1 cellular context compared by ENCODE assay signal in the genomic region with DNA sequence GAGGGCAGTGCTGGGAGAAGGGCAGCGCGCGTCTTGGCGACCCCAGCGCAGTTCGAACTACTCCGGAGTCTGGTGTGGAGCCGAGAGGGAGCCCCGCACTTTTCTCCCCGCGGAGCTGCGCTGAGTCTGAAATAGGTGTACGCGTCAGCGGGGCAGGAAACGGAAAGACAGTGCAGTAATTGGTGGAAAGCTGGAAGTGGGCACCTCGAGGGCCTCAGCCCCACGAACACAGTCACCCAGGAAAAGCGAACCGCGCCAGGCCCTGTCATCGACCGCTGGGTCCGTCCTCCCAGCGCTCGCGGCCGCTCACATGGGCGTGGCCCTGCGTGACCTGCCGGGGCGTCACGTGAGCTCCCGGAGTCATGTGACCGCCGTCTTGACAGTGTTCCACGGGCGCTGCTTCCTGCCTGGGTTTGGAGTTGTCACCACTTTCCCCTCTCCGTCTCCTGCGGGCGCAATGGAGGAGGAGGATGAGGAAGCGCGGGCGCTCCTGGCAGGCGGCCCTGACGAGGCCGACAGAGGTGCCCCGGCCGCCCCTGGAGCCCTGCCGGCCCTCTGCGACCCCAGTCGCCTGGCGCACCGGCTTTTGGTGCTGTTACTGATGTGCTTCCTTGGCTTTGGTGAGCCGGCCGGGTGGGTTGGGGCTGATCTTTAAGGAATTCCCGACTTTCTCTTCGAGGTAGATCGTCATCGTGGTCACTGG.
TF ChIP-seq lines count a peak whose summit lies in the region.

A gene with protein sequence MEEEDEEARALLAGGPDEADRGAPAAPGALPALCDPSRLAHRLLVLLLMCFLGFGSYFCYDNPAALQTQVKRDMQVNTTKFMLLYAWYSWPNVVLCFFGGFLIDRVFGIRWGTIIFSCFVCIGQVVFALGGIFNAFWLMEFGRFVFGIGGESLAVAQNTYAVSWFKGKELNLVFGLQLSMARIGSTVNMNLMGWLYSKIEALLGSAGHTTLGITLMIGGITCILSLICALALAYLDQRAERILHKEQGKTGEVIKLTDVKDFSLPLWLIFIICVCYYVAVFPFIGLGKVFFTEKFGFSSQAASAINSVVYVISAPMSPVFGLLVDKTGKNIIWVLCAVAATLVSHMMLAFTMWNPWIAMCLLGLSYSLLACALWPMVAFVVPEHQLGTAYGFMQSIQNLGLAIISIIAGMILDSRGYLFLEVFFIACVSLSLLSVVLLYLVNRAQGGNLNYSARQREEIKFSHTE (plus strand): TSS at position 359 of the 703 bp plus-strand sequence. CDS start 99 bp downstream, at position 458.

TF ChIP-seq in K562, 482 proteins besides CTCF, POLR2A, EP300 and RAD21 (continued from another document and continues in another):
- TF ChIP-seq, protein P1, sequence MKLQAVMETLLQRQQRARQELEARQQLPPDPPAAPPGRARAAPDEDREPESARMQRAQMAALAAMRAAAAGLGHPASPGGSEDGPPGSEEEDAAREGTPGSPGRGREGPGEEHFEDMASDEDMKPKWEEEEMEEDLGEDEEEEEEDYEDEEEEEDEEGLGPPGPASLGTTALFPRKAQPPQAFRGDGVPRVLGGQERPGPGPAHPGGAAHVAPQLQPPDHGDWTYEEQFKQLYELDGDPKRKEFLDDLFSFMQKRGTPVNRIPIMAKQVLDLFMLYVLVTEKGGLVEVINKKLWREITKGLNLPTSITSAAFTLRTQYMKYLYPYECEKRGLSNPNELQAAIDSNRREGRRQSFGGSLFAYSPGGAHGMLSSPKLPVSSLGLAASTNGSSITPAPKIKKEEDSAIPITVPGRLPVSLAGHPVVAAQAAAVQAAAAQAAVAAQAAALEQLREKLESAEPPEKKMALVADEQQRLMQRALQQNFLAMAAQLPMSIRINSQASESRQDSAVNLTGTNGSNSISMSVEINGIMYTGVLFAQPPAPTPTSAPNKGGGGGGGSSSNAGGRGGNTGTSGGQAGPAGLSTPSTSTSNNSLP (IDR thresholded peaks at IDR 0.05; ENCODE audit: borderline replicate concordance, low read depth, low read length) = no peak
- TF ChIP-seq HDAC6 (IDR thresholded peaks at IDR 0.05; ENCODE audit: low read depth, low read length) (no peak), BACH1 (tag; IDR thresholded peaks at IDR 0.05) (no peak), KAT2B (IDR thresholded peaks at IDR 0.05; ENCODE audit: low read depth, low read length) (no peak), SMARCA4 (IDR thresholded peaks at IDR 0.05) (no peak), C11orf30 (IDR thresholded peaks at IDR 0.05; ENCODE audit: low read depth) (peak; percentile 94), TRIM28 (IDR thresholded peaks at IDR 0.05) (no peak), HDAC3 (IDR thresholded peaks at IDR 0.05; ENCODE audit: borderline replicate concordance, partially characterized antibody) (no peak), ZSCAN29 (IDR thresholded peaks at IDR 0.05) (no peak), PTBP1 (IDR thresholded peaks at IDR 0.05; ENCODE audit: low read depth, low read length) (no peak), KDM4B (IDR thresholded peaks at IDR 0.05; ENCODE audit: borderline replicate concordance in 2 of 2, low read depth in 1 of 2) (peak in 1 of 2 experiments; percentile 64; a peak in 1 of 4 replicates), XRCC3 (IDR thresholded peaks at IDR 0.05) (no peak), KAT8 (IDR thresholded peaks at IDR 0.05; ENCODE audit: low read depth) (no peak), KLF6 (CRISPR knock-in tag; IDR thresholded peaks at IDR 0.05; ENCODE audit: borderline replicate concordance) (no peak), MAFF (IDR thresholded peaks at IDR 0.05; ENCODE audit: low read length) (no peak), NEUROD1 (IDR thresholded peaks at IDR 0.05; ENCODE audit: borderline replicate concordance, low read depth, low read length, partially characterized antibody) (peak; percentile 37), ZFP30 (CRISPR knock-in tag; IDR thresholded peaks at IDR 0.05; ENCODE audit: borderline replicate concordance) (no peak), HMG20A (CRISPR knock-in tag; conservative IDR thresholded peaks at IDR 0.05) (no peak), SIRT6 (IDR thresholded peaks at IDR 0.05; ENCODE audit: low read depth, low read length) (no peak), U2AF1 (optimal IDR thresholded peaks at IDR 0.05; ENCODE audit: low read depth, low read length) (no peak), ZNF717 (CRISPR knock-in tag; IDR thresholded peaks at IDR 0.05) (no peak), HCFC1 (IDR thresholded peaks at IDR 0.05; ENCODE audit: low read depth, low read length) (peak; percentile 64), HOXB6 (CRISPR knock-in tag; IDR thresholded peaks at IDR 0.05; ENCODE audit: borderline replicate concordance) (no peak), TAF7 (tag; IDR thresholded peaks at IDR 0.05) (no peak), NCOA6 (IDR thresholded peaks at IDR 0.05) (no peak), FUS (optimal IDR thresholded peaks at IDR 0.05; ENCODE audit: low read depth, low read length) (no peak), SMAD2 (IDR thresholded peaks at IDR 0.05; ENCODE audit: low read depth, low read length) (no peak), ZNF24 (IDR thresholded peaks at IDR 0.05) (no peak), HSF4 (CRISPR knock-in tag; IDR thresholded peaks at IDR 0.05; ENCODE audit: borderline replicate concordance) (no peak)
- TF ChIP-seq, protein P2, sequence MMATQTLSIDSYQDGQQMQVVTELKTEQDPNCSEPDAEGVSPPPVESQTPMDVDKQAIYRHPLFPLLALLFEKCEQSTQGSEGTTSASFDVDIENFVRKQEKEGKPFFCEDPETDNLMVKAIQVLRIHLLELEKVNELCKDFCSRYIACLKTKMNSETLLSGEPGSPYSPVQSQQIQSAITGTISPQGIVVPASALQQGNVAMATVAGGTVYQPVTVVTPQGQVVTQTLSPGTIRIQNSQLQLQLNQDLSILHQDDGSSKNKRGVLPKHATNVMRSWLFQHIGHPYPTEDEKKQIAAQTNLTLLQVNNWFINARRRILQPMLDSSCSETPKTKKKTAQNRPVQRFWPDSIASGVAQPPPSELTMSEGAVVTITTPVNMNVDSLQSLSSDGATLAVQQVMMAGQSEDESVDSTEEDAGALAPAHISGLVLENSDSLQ (IDR thresholded peaks at IDR 0.05) = no peak; the same call in 1 of the 2 replicates
- TF ChIP-seq, protein P3, sequence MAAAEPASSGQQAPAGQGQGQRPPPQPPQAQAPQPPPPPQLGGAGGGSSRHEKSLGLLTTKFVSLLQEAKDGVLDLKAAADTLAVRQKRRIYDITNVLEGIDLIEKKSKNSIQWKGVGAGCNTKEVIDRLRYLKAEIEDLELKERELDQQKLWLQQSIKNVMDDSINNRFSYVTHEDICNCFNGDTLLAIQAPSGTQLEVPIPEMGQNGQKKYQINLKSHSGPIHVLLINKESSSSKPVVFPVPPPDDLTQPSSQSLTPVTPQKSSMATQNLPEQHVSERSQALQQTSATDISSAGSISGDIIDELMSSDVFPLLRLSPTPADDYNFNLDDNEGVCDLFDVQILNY (CRISPR knock-in tag; IDR thresholded peaks at IDR 0.05) = no peak
- TF ChIP-seq, protein P4, sequence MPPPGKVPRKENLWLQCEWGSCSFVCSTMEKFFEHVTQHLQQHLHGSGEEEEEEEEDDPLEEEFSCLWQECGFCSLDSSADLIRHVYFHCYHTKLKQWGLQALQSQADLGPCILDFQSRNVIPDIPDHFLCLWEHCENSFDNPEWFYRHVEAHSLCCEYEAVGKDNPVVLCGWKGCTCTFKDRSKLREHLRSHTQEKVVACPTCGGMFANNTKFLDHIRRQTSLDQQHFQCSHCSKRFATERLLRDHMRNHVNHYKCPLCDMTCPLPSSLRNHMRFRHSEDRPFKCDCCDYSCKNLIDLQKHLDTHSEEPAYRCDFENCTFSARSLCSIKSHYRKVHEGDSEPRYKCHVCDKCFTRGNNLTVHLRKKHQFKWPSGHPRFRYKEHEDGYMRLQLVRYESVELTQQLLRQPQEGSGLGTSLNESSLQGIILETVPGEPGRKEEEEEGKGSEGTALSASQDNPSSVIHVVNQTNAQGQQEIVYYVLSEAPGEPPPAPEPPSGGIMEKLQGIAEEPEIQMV (tag; conservative IDR thresholded peaks at IDR 0.05; ENCODE audit: low read depth) = no peak
- TF ChIP-seq, protein P5, sequence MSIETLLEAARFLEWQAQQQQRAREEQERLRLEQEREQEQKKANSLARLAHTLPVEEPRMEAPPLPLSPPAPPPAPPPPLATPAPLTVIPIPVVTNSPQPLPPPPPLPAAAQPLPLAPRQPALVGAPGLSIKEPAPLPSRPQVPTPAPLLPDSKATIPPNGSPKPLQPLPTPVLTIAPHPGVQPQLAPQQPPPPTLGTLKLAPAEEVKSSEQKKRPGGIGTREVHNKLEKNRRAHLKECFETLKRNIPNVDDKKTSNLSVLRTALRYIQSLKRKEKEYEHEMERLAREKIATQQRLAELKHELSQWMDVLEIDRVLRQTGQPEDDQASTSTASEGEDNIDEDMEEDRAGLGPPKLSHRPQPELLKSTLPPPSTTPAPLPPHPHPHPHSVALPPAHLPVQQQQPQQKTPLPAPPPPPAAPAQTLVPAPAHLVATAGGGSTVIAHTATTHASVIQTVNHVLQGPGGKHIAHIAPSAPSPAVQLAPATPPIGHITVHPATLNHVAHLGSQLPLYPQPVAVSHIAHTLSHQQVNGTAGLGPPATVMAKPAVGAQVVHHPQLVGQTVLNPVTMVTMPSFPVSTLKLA (conservative IDR thresholded peaks at IDR 0.05) = peak; percentile 98 to 99
- TF ChIP-seq, protein P6, sequence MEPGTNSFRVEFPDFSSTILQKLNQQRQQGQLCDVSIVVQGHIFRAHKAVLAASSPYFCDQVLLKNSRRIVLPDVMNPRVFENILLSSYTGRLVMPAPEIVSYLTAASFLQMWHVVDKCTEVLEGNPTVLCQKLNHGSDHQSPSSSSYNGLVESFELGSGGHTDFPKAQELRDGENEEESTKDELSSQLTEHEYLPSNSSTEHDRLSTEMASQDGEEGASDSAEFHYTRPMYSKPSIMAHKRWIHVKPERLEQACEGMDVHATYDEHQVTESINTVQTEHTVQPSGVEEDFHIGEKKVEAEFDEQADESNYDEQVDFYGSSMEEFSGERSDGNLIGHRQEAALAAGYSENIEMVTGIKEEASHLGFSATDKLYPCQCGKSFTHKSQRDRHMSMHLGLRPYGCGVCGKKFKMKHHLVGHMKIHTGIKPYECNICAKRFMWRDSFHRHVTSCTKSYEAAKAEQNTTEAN (CRISPR knock-in tag; IDR thresholded peaks at IDR 0.05) = no peak
- TF ChIP-seq, protein P7, sequence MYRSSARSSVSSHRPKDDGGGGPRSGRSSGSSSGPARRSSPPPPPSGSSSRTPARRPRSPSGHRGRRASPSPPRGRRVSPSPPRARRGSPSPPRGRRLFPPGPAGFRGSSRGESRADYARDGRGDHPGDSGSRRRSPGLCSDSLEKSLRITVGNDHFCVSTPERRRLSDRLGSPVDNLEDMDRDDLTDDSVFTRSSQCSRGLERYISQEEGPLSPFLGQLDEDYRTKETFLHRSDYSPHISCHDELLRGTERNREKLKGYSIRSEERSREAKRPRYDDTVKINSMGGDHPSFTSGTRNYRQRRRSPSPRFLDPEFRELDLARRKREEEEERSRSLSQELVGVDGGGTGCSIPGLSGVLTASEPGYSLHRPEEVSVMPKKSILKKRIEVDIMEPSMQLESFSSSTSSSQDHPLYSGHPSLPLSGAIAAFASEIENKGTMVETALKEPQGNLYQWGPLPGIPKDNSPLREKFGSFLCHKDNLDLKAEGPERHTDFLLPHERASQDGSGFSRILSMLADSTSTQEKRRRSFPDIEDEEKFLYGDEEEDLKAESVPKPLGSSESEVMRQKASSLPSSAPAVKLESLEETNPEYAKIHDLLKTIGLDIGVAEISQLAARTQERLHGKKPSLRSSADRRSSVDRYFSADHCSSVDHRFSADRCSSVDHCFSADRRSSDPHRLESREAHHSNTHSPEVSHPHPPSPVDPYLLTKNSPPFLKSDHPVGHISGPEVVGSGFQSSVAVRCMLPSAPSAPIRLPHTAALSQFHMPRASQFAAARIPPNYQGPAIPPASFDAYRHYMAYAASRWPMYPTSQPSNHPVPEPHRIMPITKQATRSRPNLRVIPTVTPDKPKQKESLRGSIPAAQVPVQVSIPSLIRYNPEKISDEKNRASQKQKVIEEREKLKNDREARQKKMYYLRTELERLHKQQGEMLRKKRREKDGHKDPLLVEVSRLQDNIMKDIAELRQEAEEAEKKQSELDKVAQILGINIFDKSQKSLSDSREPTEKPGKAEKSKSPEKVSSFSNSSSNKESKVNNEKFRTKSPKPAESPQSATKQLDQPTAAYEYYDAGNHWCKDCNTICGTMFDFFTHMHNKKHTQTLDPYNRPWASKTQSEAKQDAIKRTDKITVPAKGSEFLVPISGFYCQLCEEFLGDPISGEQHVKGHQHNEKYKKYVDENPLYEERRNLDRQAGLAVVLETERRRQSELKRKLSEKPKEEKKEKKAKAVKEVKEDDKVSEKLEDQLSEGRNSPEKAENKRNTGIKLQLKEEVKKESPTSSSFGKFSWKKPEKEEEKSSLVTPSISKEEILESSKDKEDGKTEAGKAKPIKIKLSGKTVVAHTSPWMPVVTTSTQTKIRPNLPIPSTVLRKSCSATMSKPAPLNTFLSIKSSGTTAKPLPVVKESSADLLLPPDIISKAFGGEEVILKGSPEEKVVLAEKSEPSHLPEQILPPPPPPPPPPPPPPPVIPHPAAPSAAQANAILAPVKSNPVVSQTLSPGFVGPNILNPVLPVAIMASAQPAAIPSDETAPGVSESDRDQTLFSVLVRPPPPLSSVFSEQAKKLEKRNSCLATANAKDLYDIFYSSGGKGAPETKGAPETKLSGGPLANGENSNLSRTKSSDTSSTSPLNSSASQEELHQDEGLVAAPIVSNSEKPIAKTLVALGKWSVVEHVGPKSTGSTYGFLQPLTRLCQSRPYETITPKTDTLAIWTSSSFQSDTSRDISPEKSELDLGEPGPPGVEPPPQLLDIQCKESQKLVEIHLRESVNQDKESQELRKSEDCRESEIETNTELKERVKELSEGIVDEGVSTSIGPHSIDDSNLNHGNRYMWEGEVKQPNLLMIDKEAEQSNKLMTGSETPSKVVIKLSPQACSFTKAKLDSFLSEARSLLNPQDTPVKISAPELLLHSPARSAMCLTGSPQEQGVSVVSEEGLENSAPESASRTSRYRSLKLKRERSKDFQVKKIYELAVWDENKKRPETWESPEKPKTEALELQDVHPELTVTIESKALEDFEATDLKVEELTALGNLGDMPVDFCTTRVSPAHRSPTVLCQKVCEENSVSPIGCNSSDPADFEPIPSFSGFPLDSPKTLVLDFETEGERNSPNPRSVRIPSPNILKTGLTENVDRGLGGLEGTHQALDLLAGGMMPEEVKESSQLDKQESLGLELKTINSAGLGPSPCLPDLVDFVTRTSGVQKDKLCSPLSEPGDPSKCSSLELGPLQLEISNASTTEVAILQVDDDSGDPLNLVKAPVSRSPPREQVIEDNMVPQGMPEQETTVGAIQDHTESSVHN (IDR thresholded peaks at IDR 0.05; ENCODE audit: borderline replicate concordance in 1 of 2, low read depth in 1 of 2) = 0 out of 4 replicates have a peak, but pooled peaks of 1 of the 2 experiments have one; percentile 26
- TF ChIP-seq, protein P8, sequence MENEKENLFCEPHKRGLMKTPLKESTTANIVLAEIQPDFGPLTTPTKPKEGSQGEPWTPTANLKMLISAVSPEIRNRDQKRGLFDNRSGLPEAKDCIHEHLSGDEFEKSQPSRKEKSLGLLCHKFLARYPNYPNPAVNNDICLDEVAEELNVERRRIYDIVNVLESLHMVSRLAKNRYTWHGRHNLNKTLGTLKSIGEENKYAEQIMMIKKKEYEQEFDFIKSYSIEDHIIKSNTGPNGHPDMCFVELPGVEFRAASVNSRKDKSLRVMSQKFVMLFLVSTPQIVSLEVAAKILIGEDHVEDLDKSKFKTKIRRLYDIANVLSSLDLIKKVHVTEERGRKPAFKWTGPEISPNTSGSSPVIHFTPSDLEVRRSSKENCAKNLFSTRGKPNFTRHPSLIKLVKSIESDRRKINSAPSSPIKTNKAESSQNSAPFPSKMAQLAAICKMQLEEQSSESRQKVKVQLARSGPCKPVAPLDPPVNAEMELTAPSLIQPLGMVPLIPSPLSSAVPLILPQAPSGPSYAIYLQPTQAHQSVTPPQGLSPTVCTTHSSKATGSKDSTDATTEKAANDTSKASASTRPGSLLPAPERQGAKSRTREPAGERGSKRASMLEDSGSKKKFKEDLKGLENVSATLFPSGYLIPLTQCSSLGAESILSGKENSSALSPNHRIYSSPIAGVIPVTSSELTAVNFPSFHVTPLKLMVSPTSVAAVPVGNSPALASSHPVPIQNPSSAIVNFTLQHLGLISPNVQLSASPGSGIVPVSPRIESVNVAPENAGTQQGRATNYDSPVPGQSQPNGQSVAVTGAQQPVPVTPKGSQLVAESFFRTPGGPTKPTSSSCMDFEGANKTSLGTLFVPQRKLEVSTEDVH (IDR thresholded peaks at IDR 0.05; ENCODE audit: low read depth, partially characterized antibody) = peak; percentile 35
